2 cellular contexts compared by ENCODE assay signal in genomic region chr18:36348971-36349417, GRCh38.
TF ChIP-seq lines count a peak whose summit lies in the region.

No MANE protein-coding gene starts in this region.

TF ChIP-seq in A549, 52 proteins besides CTCF, POLR2A, EP300 and RAD21:
- no peak for TF ChIP-seq FOSL2 (IDR thresholded peaks at IDR 0.05)
- TF ChIP-seq FOSL2 (CRISPR knock-in tag; IDR thresholded peaks at IDR 0.05): no peak
- no peak for TF ChIP-seq ZSCAN20 (CRISPR knock-in tag; IDR thresholded peaks at IDR 0.05)
- no peak for TF ChIP-seq REST (IDR thresholded peaks at IDR 0.05)
- no peak for TF ChIP-seq KDM5A (IDR thresholded peaks at IDR 0.05)
- TF ChIP-seq ELK1 (IDR thresholded peaks at IDR 0.05; ENCODE audit: low read depth, low read length): no peak
- TF ChIP-seq MAZ (IDR thresholded peaks at IDR 0.05; ENCODE audit: borderline replicate concordance, low read depth, low read length): no peak
- TF ChIP-seq HMGXB4 (CRISPR knock-in tag; IDR thresholded peaks at IDR 0.05; ENCODE audit: borderline replicate concordance): no peak
- no peak for TF ChIP-seq HEYL (CRISPR knock-in tag; IDR thresholded peaks at IDR 0.05)
- TF ChIP-seq CHD2 (IDR thresholded peaks at IDR 0.05; ENCODE audit: low read length, partially characterized antibody): no peak
- no peak for TF ChIP-seq RCOR1 (IDR thresholded peaks at IDR 0.05; ENCODE audit: low read depth, low read length)
- no peak for TF ChIP-seq FOSB (CRISPR knock-in tag; IDR thresholded peaks at IDR 0.05)
- no peak for TF ChIP-seq JUNB (IDR thresholded peaks at IDR 0.05)

TF ChIP-seq in GM12878, 131 proteins besides CTCF, POLR2A, EP300 and RAD21:
- TF ChIP-seq CEBPB (IDR thresholded peaks at IDR 0.05; ENCODE audit: borderline replicate concordance in 1 of 2, low read depth in 2 of 2, low read length in 2 of 2) (no peak), CBFB (IDR thresholded peaks at IDR 0.05; ENCODE audit: low read depth) (no peak), TAF1 (IDR thresholded peaks at IDR 0.05; ENCODE audit: borderline replicate concordance, low read depth, low read length) (no peak), GATAD2B (conservative IDR thresholded peaks at IDR 0.05; ENCODE audit: low read depth) (peak; percentile 47; the same call in 1 of the 2 replicates), TARDBP (IDR thresholded peaks at IDR 0.05; ENCODE audit: borderline replicate concordance) (no peak), NFXL1 (IDR thresholded peaks at IDR 0.05; ENCODE audit: borderline replicate concordance) (no peak), EED (IDR thresholded peaks at IDR 0.05; ENCODE audit: low read depth) (no peak), TBL1XR1 (IDR thresholded peaks at IDR 0.05; ENCODE audit: low read depth, low read length) (no peak), PRDM15 (CRISPR knock-in tag; IDR thresholded peaks at IDR 0.05) (no peak), YBX1 (IDR thresholded peaks at IDR 0.05) (no peak), TCF7 (IDR thresholded peaks at IDR 0.05; ENCODE audit: borderline replicate concordance) (no peak), SKIL (IDR thresholded peaks at IDR 0.05; ENCODE audit: low read depth, poor library complexity, severe bottlenecking) (peak; percentile 2), CHD4 (IDR thresholded peaks at IDR 0.05) (no peak), ZNF384 (IDR thresholded peaks at IDR 0.05; ENCODE audit: borderline replicate concordance, low read depth, low read length) (no peak), NBN (IDR thresholded peaks at IDR 0.05) (no peak), RELB (IDR thresholded peaks at IDR 0.05; ENCODE audit: low read depth) (no peak), CHD2 (IDR thresholded peaks at IDR 0.05; ENCODE audit: borderline replicate concordance, low read depth, low read length) (no peak), WRNIP1 (IDR thresholded peaks at IDR 0.05; ENCODE audit: borderline replicate concordance, low read depth, low read length) (no peak), YY1 (IDR thresholded peaks at IDR 0.05; ENCODE audit: low read depth, low read length) (no peak), PAX5 (IDR thresholded peaks at IDR 0.05; ENCODE audit: borderline replicate concordance, low read depth, low read length) (no peak), BHLHE40 (IDR thresholded peaks at IDR 0.05; ENCODE audit: borderline replicate concordance in 1 of 2, low read depth in 2 of 2, low read length in 1 of 2) (peak in 1 of 2 experiments; percentile 82; a peak in 2 of 4 replicates), SUZ12 (IDR thresholded peaks at IDR 0.05; ENCODE audit: unreplicated experiment) (no peak), CBX5 (IDR thresholded peaks at IDR 0.05; ENCODE audit: low read depth) (no peak), NR2C2 (IDR thresholded peaks at IDR 0.05; ENCODE audit: borderline replicate concordance, control insufficient read depth, insufficient read length, low read depth) (no peak), ZBED1 (IDR thresholded peaks at IDR 0.05; ENCODE audit: borderline replicate concordance) (no peak), DPF2 (IDR thresholded peaks at IDR 0.05) (0 out of 2 replicates have a peak, but pooled peaks have one; percentile 14), KDM1A (IDR thresholded peaks at IDR 0.05; ENCODE audit: borderline replicate concordance) (no peak), HSF1 (IDR thresholded peaks at IDR 0.05; ENCODE audit: low read depth, low read length) (no peak), POLR2AphosphoS2 (IDR thresholded peaks at IDR 0.05; ENCODE audit: low read depth, low read length) (no peak), IKZF1 (conservative IDR thresholded peaks at IDR 0.05) (peak; percentile 54), NFIC (IDR thresholded peaks at IDR 0.05; ENCODE audit: low read depth, low read length) (no peak), POU2F2 (IDR thresholded peaks at IDR 0.05; ENCODE audit: borderline replicate concordance, low read depth, low read length) (no peak), RELA (IDR thresholded peaks at IDR 0.05; ENCODE audit: borderline replicate concordance, partially characterized antibody) (no peak), USF2 (IDR thresholded peaks at IDR 0.05; ENCODE audit: borderline replicate concordance, low read depth, low read length) (no peak), ZNF687 (IDR thresholded peaks at IDR 0.05) (peak; percentile 84; the same call in 1 of the 2 replicates), NR2F1 (conservative IDR thresholded peaks at IDR 0.05) (peak; percentile 53)
TF ChIP-seq in GM12878: peak in this region for 7.
